Comparison of ENCODE assay signal across 9 cellular contexts in the genomic region with DNA sequence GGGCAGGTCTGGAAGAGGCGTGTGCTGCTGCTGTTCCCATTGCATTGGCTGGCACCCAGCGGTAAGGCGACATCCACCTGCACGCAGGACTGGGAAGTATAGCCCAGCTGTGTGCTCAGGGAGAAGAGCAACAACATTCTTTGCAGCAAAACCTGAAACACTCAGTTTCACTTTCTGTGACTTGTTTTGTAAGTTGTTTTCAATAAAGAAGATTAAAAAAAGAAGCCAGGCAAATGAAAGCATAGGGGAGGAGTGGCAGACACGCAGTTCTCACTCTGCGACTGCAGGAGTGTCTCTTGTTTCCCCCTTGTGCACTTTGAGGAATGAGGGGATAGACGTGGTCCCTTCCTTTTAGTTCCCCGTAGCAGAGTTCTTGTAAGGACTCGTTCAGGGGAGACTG. TPM values are rescaled to one million over a fixed set of nuclear protein-coding genes. Genes with fewer than 3 reads are reported as not detected.
DNase-seq lines count a peak whose midpoint lies in the region; ATAC-seq lines count a peak whose summit lies in the region.
"Had no signal": no experiment of that assay in that cellular context is flagged by ENCODE, and none has a peak within 500 bp of the region (broad histone marks: within the 10 kb centered on the region; RNA-seq: fewer than 3 reads in every experiment).

No MANE protein-coding gene starts in this region.

- H3K9me3 ChIP-seq in BLaER1 (peaks cover 12% of the 10 kb centered on the region), T-helper 17 cell (ENCODE audit: control insufficient read depth, low read length, poor library complexity, severe bottlenecking) (no peaks in the 10 kb centered on the region)

- H3K36me3 ChIP-seq in BLaER1 = peaks cover 72% of the 10 kb centered on the region

- peak overlapping the region; percentile 8; the same call in 1 of the 2 replicates for H3K4me2 ChIP-seq in BLaER1

- ATAC-seq in GM18868 (IDR thresholded peaks at IDR 0.05; ENCODE audit: unreplicated experiment) (peak; percentile 70), HG02759 (IDR thresholded peaks at IDR 0.05; ENCODE audit: unreplicated experiment) (peak; percentile 78), T-helper 17 cell (peak; percentile 26), HG03097 (IDR thresholded peaks at IDR 0.05; ENCODE audit: low FRiP score, unreplicated experiment) (no peak), GM18861 (IDR thresholded peaks at IDR 0.05; ENCODE audit: unreplicated experiment) (no peak)

- no peaks in the 10 kb centered on the region for H3K27me3 ChIP-seq in BLaER1

- peaks cover 2% of the 10 kb centered on the region for H3K36me3 Mint-ChIP-seq in T-helper 17 cell (ENCODE audit: low read depth)

- peaks cover 23% of the 10 kb centered on the region for H3K4me1 ChIP-seq in BLaER1

- H3K4me1 Mint-ChIP-seq in T-helper 17 cell = peaks cover 41% of the 10 kb centered on the region

- H3K27ac Mint-ChIP-seq in T-helper 17 cell = peak overlapping the region; percentile 91

- H3K27ac ChIP-seq in BLaER1 = no peak overlapping the region

- peak overlapping the region; percentile 65 for H3K4me3 Mint-ChIP-seq in T-helper 17 cell

- H3K27me3 Mint-ChIP-seq in T-helper 17 cell = no peaks in the 10 kb centered on the region

- peaks cover 64% of the 10 kb centered on the region for H4K20me1 ChIP-seq in BLaER1

- no peak overlapping the region for H3K9ac ChIP-seq in BLaER1

- DNase-seq in T-helper 17 cell (no peak), NCI-H510A (lab: John Stamatoyannopoulos, UW) (no peak), C1 segment of cervical spinal cord (lab: John Stamatoyannopoulos, UW) (no peak)
- DNase-seq: DMS 273 treated with DMSO at 0.1 percent for 48 hours had no signal

- no peak overlapping the region for H3K4me3 ChIP-seq in BLaER1

RNA-seq across cellular contexts. Expression of a gene that starts 5.8 kb away (rescaled TPM):
- 10 to 100 TPM; 51.6 to 69.0 TPM for total RNA-seq in T-helper 17 cell

RNA-seq across cellular contexts. Expression of a gene that starts 6.1 kb away (rescaled TPM):
- total RNA-seq in T-helper 17 cell = 1 to 10 TPM; 3.2 to 4.0 TPM

Comparison
In these comparisons a context has a peak if more than half of its experiments do, and no peak if none do; other contexts are left out.
1. ATAC-seq: peak in GM18868 (single experiment), HG02759 (single experiment) and T-helper 17 cell (single experiment); none in HG03097 (single experiment) and GM18861 (single experiment).